In the genomic region with DNA sequence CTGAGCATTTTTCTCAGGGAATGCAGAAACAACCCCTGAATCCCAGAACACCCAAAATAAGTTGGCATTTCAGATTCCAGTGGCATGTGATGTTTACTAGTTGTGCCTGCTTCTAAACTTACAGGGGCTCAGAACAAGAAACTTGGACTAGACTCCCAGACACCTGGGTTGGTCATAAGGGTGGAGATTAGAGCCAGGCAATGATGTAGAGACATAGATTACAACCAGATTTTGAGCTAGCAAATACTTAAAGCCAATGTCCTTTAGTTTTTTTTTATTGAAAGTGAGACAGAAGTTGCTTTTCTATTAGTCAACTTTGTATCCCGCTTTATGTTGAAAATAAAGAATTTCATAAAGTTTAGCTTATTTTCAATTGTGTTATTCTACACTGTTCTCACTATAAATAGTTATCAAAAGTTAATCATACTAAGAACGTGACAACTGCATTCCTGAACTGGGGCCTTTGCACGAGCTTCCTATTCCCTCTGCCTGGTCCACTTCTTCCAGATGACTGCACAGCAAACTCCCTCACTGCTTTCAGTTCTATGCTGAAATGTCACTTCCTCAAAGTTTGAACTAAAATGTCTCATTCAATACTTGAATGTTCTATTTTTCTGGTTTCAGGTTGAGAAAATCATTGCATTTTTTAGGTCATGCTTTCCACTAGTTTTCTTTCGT, we compare ENCODE assay signal across 11 cellular contexts.
DNase-seq lines count a peak whose midpoint lies in the region; ATAC-seq and TF ChIP-seq lines count a peak whose summit lies in the region.
"Had no signal": no experiment of that assay in that cellular context is flagged by ENCODE, and none has a peak within 500 bp of the region (broad histone marks: within the 10 kb centered on the region; RNA-seq: fewer than 3 reads in every experiment).

No MANE protein-coding gene starts in this region.

- H3K36me3 Mint-ChIP-seq in naive thymus-derived CD4-positive, alpha-beta T cell: no peaks in the 10 kb centered on the region
- H3K36me3 Mint-ChIP-seq in activated CD8-positive, alpha-beta T cell treated with anti-CD3 and anti-CD28 coated beads for 36 hours (ENCODE audit: low read depth): no peaks in the 10 kb centered on the region

- no peaks in the 10 kb centered on the region for H3K27me3 Mint-ChIP-seq in naive thymus-derived CD4-positive, alpha-beta T cell
- no peaks in the 10 kb centered on the region for H3K27me3 Mint-ChIP-seq in activated CD8-positive, alpha-beta T cell treated with anti-CD3 and anti-CD28 coated beads for 36 hours

- ATAC-seq in GM18517 (IDR thresholded peaks at IDR 0.05; ENCODE audit: unreplicated experiment) (peak; percentile 88), GM21529 (IDR thresholded peaks at IDR 0.05; ENCODE audit: unreplicated experiment) (peak; percentile 92), HG03280 (IDR thresholded peaks at IDR 0.05; ENCODE audit: unreplicated experiment) (peak; percentile 83)
- ATAC-seq in naive thymus-derived CD4-positive, alpha-beta T cell: no peak
- no peak for ATAC-seq in activated CD8-positive, alpha-beta T cell treated with anti-CD3 and anti-CD28 coated beads for 36 hours
- ATAC-seq: gastrocnemius medialis had no signal

- H3K9me3 Mint-ChIP-seq in naive thymus-derived CD4-positive, alpha-beta T cell: no peaks in the 10 kb centered on the region
- no peaks in the 10 kb centered on the region for H3K9me3 Mint-ChIP-seq in activated CD8-positive, alpha-beta T cell treated with anti-CD3 and anti-CD28 coated beads for 36 hours

- intact Hi-C loops in naive thymus-derived CD4-positive, alpha-beta T cell (cut with micrococcal nuclease): no loop called here
- intact Hi-C loops in spleen (cut with DNase I; ENCODE audit: low total_unique reads): no loop called here
- intact Hi-C loops in activated CD8-positive, alpha-beta T cell treated with anti-CD3 and anti-CD28 coated beads for 36 hours (cut with micrococcal nuclease): no loop called here

- TF ChIP-seq POLR2A in spleen (IDR thresholded peaks at IDR 0.05): no peak

- no peaks in the 10 kb centered on the region for H3K4me1 ChIP-seq in naive thymus-derived CD4-positive, alpha-beta T cell (ENCODE audit: control insufficient read depth in 2 of 2, insufficient read depth in 2 of 2, low read length in 2 of 2)
- peaks cover 0 to 5% (median 0%) of the 10 kb centered on the region in 6 donors for H3K4me1 ChIP-seq in spleen
- H3K4me1 ChIP-seq: Caco-2, gastrocnemius medialis had no signal

- 63 to 81% (median 74%) methylated on average over 4 of the region's 4 CpGs for WGBS in spleen, 5 donors

- DNase-seq in kidney glomerular epithelial cell (lab: John Stamatoyannopoulos, UW) (peak; percentile 5), spleen (no peak), NCI-H510A treated with DMSO at 0.1 percent for 48 hours (lab: John Stamatoyannopoulos, UW) (no peak)
- no peak for DNase-seq in naive thymus-derived CD4-positive, alpha-beta T cell
- no peak for DNase-seq in activated CD8-positive, alpha-beta T cell treated with anti-CD3 and anti-CD28 coated beads for 36 hours
- DNase-seq: activated effector memory CD4-positive, alpha-beta T cell treated with anti-CD3 and anti-CD28 coated beads, Interleukin-2, amount 50 U/mL, for 16 hours; Caco-2; gastrocnemius medialis had no signal

- no peak for TF ChIP-seq CTCF in spleen (IDR thresholded peaks at IDR 0.05 in 8 of 11, conservative IDR thresholded peaks at IDR 0.05 in 3 of 11)
- no peak for TF ChIP-seq CTCF in activated CD8-positive, alpha-beta T cell treated with anti-CD3 and anti-CD28 coated beads for 36 hours (IDR thresholded peaks at IDR 0.05)

- H3K4me1 Mint-ChIP-seq in naive thymus-derived CD4-positive, alpha-beta T cell: peaks cover 0 to 7% (median 0%) of the 10 kb centered on the region in 7 donors
- H3K4me1 Mint-ChIP-seq in activated CD8-positive, alpha-beta T cell treated with anti-CD3 and anti-CD28 coated beads for 36 hours (ENCODE audit: low read depth): no peaks in the 10 kb centered on the region

- no peak overlapping the region for H3K4me3 ChIP-seq in naive thymus-derived CD4-positive, alpha-beta T cell (ENCODE audit: low read length)
- H3K4me3 ChIP-seq in spleen: no peak overlapping the region
- H3K4me3 ChIP-seq: gastrocnemius medialis had no signal

- no peaks in the 10 kb centered on the region for H3K27me3 ChIP-seq in naive thymus-derived CD4-positive, alpha-beta T cell (ENCODE audit: control insufficient read depth in 2 of 2, insufficient read depth in 2 of 2, low read length in 2 of 2)
- no peaks in the 10 kb centered on the region for H3K27me3 ChIP-seq in spleen (replicated peaks in 1 of 7)

- H3K9me3 ChIP-seq in naive thymus-derived CD4-positive, alpha-beta T cell (ENCODE audit: control insufficient read depth in 2 of 3, low read length in 3 of 3): no peaks in the 10 kb centered on the region
- no peaks in the 10 kb centered on the region for H3K9me3 ChIP-seq in spleen
- H3K9me3 ChIP-seq: Caco-2, gastrocnemius medialis had no signal

- CTCF ChIA-PET in naive thymus-derived CD4-positive, alpha-beta T cell (lab: Charles Lee): interaction anchor here (0.6 kb wide), 1 partner anchor 41 kb away, joined by 3 read pairs; no protein-coding TSS in a partner anchor
- CTCF ChIA-PET in activated CD8-positive, alpha-beta T cell treated with anti-CD3 and anti-CD28 coated beads for 36 hours (lab: Charles Lee): no interaction called here

- H3K27ac ChIP-seq in naive thymus-derived CD4-positive, alpha-beta T cell (ENCODE audit: low read depth, low read length): no peak overlapping the region
- H3K27ac ChIP-seq in spleen: peak overlapping the region in 3 of 8 donors; percentile 10 to 42 (median 21)
- H3K27ac ChIP-seq: gastrocnemius medialis had no signal

- no peaks in the 10 kb centered on the region for H3K36me3 ChIP-seq in naive thymus-derived CD4-positive, alpha-beta T cell (ENCODE audit: control insufficient read depth in 2 of 3, insufficient read depth in 3 of 3, low read length in 3 of 3)
- H3K36me3 ChIP-seq in spleen: no peaks in the 10 kb centered on the region
- H3K36me3 ChIP-seq: gastrocnemius medialis had no signal

- H3K27ac Mint-ChIP-seq in naive thymus-derived CD4-positive, alpha-beta T cell: no peak overlapping the region
- H3K27ac Mint-ChIP-seq in activated CD8-positive, alpha-beta T cell treated with anti-CD3 and anti-CD28 coated beads for 36 hours: no peak overlapping the region

- POLR2A ChIA-PET in naive thymus-derived CD4-positive, alpha-beta T cell (lab: Charles Lee): no interaction called here
- POLR2A ChIA-PET in activated CD8-positive, alpha-beta T cell treated with anti-CD3 and anti-CD28 coated beads for 36 hours (lab: Charles Lee): interaction anchor here (0.6 kb wide), 1 partner anchor 9 kb away, joined by 3 read pairs; no protein-coding TSS in a partner anchor

- H3K4me3 Mint-ChIP-seq in naive thymus-derived CD4-positive, alpha-beta T cell: no peak overlapping the region
- H3K4me3 Mint-ChIP-seq in activated CD8-positive, alpha-beta T cell treated with anti-CD3 and anti-CD28 coated beads for 36 hours: no peak overlapping the region

Comparison
In these comparisons a context has a peak if more than half of its experiments do, and no peak if none do; other contexts are left out.
1. ATAC-seq: peak in GM18517 (single experiment), GM21529 (single experiment) and HG03280 (single experiment); none in naive thymus-derived CD4-positive, alpha-beta T cell (single experiment) and activated CD8-positive, alpha-beta T cell treated with anti-CD3 and anti-CD28 coated beads for 36 hours (single experiment).